8 cellular contexts compared by ENCODE assay signal in genomic region chr1:186680031-186681012, GRCh38. TPM values are rescaled to one million over a fixed set of nuclear protein-coding genes. Genes with fewer than 3 reads are reported as not detected.
A peak's percentile ranks its signal among the peaks of the same experiment; 100 is the strongest.
DNase-seq lines count a peak whose midpoint lies in the region; ATAC-seq and TF ChIP-seq lines count a peak whose summit lies in the region.

Gene PTGS2 (minus strand): TSS chr1:186680423. CDS start chr1:186680290, 133 bp downstream.

- DNase-seq in AG04450 (ENCODE audit: low read depth, low spot score) (peak; percentile 69), NCI-H510A treated with DMSO at 0.1 percent for 48 hours (lab: John Stamatoyannopoulos, UW) (peak; percentile 75), fibroblast of gingiva (ENCODE audit: low read depth) (peak; percentile 91)
- peak; percentile 63 for DNase-seq in activated CD8-positive, alpha-beta memory T cell treated with anti-CD3 and anti-CD28 coated beads, Interleukin-2, amount 10 ng/mL, durations not matched to agents 7 days and 5 days
- DNase-seq in stimulated activated naive CD8-positive, alpha-beta T cell treated with anti-CD3 and anti-CD28 coated beads, Interleukin-15, amount 100 ng/mL, for 72 hours: peak; percentile 34 to 62

- TF ChIP-seq CTCF in AG04450 (IDR thresholded peaks at IDR 0.05; ENCODE audit: low read depth, low read length): peak; percentile 71

- H3K4me1 ChIP-seq in mucosa of stomach (ENCODE audit: control insufficient read depth, insufficient read depth, low read length): peaks cover 6% of the 10 kb centered on the region

- H3K4me1 Mint-ChIP-seq in activated CD8-positive, alpha-beta memory T cell treated with anti-CD3 and anti-CD28 coated beads, Interleukin-2, amount 10 ng/mL, durations not matched to agents 7 days and 5 days: peaks cover 8% of the 10 kb centered on the region
- H3K4me1 Mint-ChIP-seq in stimulated activated naive CD8-positive, alpha-beta T cell treated with anti-CD3 and anti-CD28 coated beads, Interleukin-15, amount 100 ng/mL, for 72 hours: peaks cover 21% of the 10 kb centered on the region

- no peaks in the 10 kb centered on the region for H3K9me3 Mint-ChIP-seq in activated CD8-positive, alpha-beta memory T cell treated with anti-CD3 and anti-CD28 coated beads, Interleukin-2, amount 10 ng/mL, durations not matched to agents 7 days and 5 days (ENCODE audit: low read depth)
- H3K9me3 Mint-ChIP-seq in stimulated activated naive CD8-positive, alpha-beta T cell treated with anti-CD3 and anti-CD28 coated beads, Interleukin-15, amount 100 ng/mL, for 72 hours: no peaks in the 10 kb centered on the region

- H3K27ac Mint-ChIP-seq in activated CD8-positive, alpha-beta memory T cell treated with anti-CD3 and anti-CD28 coated beads, Interleukin-2, amount 10 ng/mL, durations not matched to agents 7 days and 5 days: no peak within 1 kb of the TSS
- H3K27ac Mint-ChIP-seq in stimulated activated naive CD8-positive, alpha-beta T cell treated with anti-CD3 and anti-CD28 coated beads, Interleukin-15, amount 100 ng/mL, for 72 hours: peak within 1 kb of the TSS; percentile 28 to 93

- ATAC-seq in GM18867 (IDR thresholded peaks at IDR 0.05; ENCODE audit: unreplicated experiment) (peak; percentile 90), HG03066 (IDR thresholded peaks at IDR 0.05; ENCODE audit: low read depth, unreplicated experiment) (peak; percentile 91)
- ATAC-seq in activated CD8-positive, alpha-beta memory T cell treated with anti-CD3 and anti-CD28 coated beads, Interleukin-2, amount 10 ng/mL, durations not matched to agents 7 days and 5 days: peak; percentile 96
- peak; percentile 97 for ATAC-seq in stimulated activated naive CD8-positive, alpha-beta T cell treated with anti-CD3 and anti-CD28 coated beads, Interleukin-15, amount 100 ng/mL, for 72 hours

- H3K27ac ChIP-seq in AG04450 (ENCODE audit: low read depth, low read length): peak within 1 kb of the TSS; percentile 71

- peak within 1 kb of the TSS; percentile 71 for H3K4me3 ChIP-seq in AG04450 (ENCODE audit: low read depth, low read length)
- peak within 1 kb of the TSS; percentile 63 for H3K4me3 ChIP-seq in mucosa of stomach (ENCODE audit: low read length)

- H3K36me3 Mint-ChIP-seq in activated CD8-positive, alpha-beta memory T cell treated with anti-CD3 and anti-CD28 coated beads, Interleukin-2, amount 10 ng/mL, durations not matched to agents 7 days and 5 days: no peaks in the 10 kb centered on the region

- H3K27me3 ChIP-seq in AG04450 (ENCODE audit: control insufficient read depth, insufficient read depth, low read length) (no peaks in the 10 kb centered on the region), mucosa of stomach (ENCODE audit: control insufficient read depth, insufficient read depth, low read length) (peaks cover 15% of the 10 kb centered on the region)

- H3K9me3 ChIP-seq in AG04450 (ENCODE audit: control insufficient read depth, insufficient read depth, low read length) (no peaks in the 10 kb centered on the region), mucosa of stomach (ENCODE audit: control insufficient read depth, low read length) (no peaks in the 10 kb centered on the region)

- H3K36me3 ChIP-seq in mucosa of stomach (ENCODE audit: control insufficient read depth, insufficient read depth, low read length): no peaks in the 10 kb centered on the region

- CTCF ChIA-PET in AG04450 (lab: Charles Lee): interaction anchor here (0.6 to 3.0 kb wide), 31 partner anchors 9 to 309 kb away, joined by 3 to 16 read pairs (median 4); partner anchors contain the start of genes ODR4 and TPR
- CTCF ChIA-PET in activated CD8-positive, alpha-beta memory T cell treated with anti-CD3 and anti-CD28 coated beads, Interleukin-2, amount 10 ng/mL, durations not matched to agents 7 days and 5 days (lab: Charles Lee): interaction anchor here (0.8 to 2.1 kb wide), 3 partner anchors 54 to 75 kb away, joined by 3 to 6 read pairs (median 4); no protein-coding TSS in a partner anchor

- peak within 1 kb of the TSS; percentile 78 for H3K9ac ChIP-seq in mucosa of stomach (ENCODE audit: low read length)

- POLR2A ChIA-PET in AG04450 (lab: Yijun Ruan, JAX): interaction anchor here (0.6 to 1.3 kb wide), 3 partner anchors 34 to 305 kb away, joined by 3 to 5 read pairs (median 4); partner anchors contain the start of genes ODR4 and TPR

- H3K27me3 Mint-ChIP-seq in activated CD8-positive, alpha-beta memory T cell treated with anti-CD3 and anti-CD28 coated beads, Interleukin-2, amount 10 ng/mL, durations not matched to agents 7 days and 5 days: peaks cover 63% of the 10 kb centered on the region
- H3K27me3 Mint-ChIP-seq in stimulated activated naive CD8-positive, alpha-beta T cell treated with anti-CD3 and anti-CD28 coated beads, Interleukin-15, amount 100 ng/mL, for 72 hours: peaks cover 73% of the 10 kb centered on the region

- peak within 1 kb of the TSS; percentile 73 for H3K4me3 Mint-ChIP-seq in activated CD8-positive, alpha-beta memory T cell treated with anti-CD3 and anti-CD28 coated beads, Interleukin-2, amount 10 ng/mL, durations not matched to agents 7 days and 5 days
- peak within 1 kb of the TSS; percentile 73 to 91 for H3K4me3 Mint-ChIP-seq in stimulated activated naive CD8-positive, alpha-beta T cell treated with anti-CD3 and anti-CD28 coated beads, Interleukin-15, amount 100 ng/mL, for 72 hours

RNA-seq across cellular contexts. Expression of gene PTGS2, which starts in this region (rescaled TPM):
- 2.1 and 2.7 TPM in 2 replicates for polyA plus RNA-seq in AG04450 (2011; rRNA removed)
- 4.0 and 4.3 TPM in 2 replicates for polyA minus RNA-seq in AG04450 (2011; rRNA and poly(A)+ RNA removed)
- 1 to 10 TPM in 1 of 2 experiments, not detected in 1; 2.2 TPM for total RNA-seq in activated CD8-positive, alpha-beta memory T cell treated with anti-CD3 and anti-CD28 coated beads, Interleukin-2, amount 10 ng/mL, durations not matched to agents 7 days and 5 days

Comparison
In these comparisons a context has a peak if more than half of its experiments do, and no peak if none do; other contexts are left out.
1. Peak in every context shown above with its lines: DNase-seq, ATAC-seq, H3K4me3 ChIP-seq and H3K27ac ChIP-seq.